Comparison of ENCODE assay signal across 19 cellular contexts in the genomic region with DNA sequence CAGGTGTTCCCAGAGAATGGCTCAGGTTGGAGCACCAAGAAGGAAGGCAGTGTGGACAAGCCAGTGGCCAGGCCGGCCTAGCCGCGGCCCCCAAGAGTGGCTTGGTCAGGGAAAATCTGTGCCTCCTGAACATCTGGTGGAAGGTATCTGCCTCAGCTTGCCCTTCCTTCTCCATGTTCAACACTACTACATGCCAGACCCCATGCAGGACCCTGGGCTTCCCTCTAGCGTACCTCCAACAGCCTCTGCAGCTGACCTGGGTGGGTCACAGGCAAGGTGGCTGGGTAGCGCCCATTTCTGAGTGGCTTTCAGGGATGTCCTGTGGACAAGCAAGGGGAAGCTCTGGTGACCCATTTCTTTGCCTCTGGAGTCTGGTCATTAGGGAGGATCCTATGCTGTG. TPM values are rescaled to one million over a fixed set of nuclear protein-coding genes. Genes with fewer than 3 reads are reported as not detected.
DNase-seq lines count a peak whose midpoint lies in the region; ATAC-seq and TF ChIP-seq lines count a peak whose summit lies in the region.
"Had no signal": no experiment of that assay in that cellular context is flagged by ENCODE, and none has a peak within 500 bp of the region (broad histone marks: within the 10 kb centered on the region; RNA-seq: fewer than 3 reads in every experiment).

No MANE protein-coding gene starts in this region.

- H3K27me3 Mint-ChIP-seq in activated naive CD8-positive, alpha-beta T cell treated with anti-CD3 and anti-CD28 coated beads, Interleukin-2, amount 10 ng/mL, durations not matched to agents 7 days and 5 days, result peaks cover 39% of the 10 kb centered on the region
- peaks cover 6% of the 10 kb centered on the region for H3K27me3 Mint-ChIP-seq in activated naive CD8-positive, alpha-beta T cell treated with anti-CD3 and anti-CD28 coated beads for 36 hours
- H3K27me3 Mint-ChIP-seq in WTC11 (ENCODE audit: low read depth), result peaks cover 99% of the 10 kb centered on the region

- ATAC-seq in activated naive CD8-positive, alpha-beta T cell treated with anti-CD3 and anti-CD28 coated beads, Interleukin-2, amount 10 ng/mL, durations not matched to agents 7 days and 5 days (ENCODE audit: low read depth), result no peak
- ATAC-seq in WTC11 (no peak), HG02610 (IDR thresholded peaks at IDR 0.05; ENCODE audit: unreplicated experiment) (no peak)

- H3K4me3 ChIP-seq in osteoblast (ENCODE audit: insufficient read depth, low read length), result no peak overlapping the region
- H3K4me3 ChIP-seq in HAP-1, result no peak overlapping the region
- H3K4me3 ChIP-seq: BLaER1 treated with 17β-estradiol and CSF1 and Interleukin-3, amounts not matched to agents 10 nM and 100 nM; PC-9; SJCRH30 had no signal

- DNase-seq in activated naive CD8-positive, alpha-beta T cell treated with anti-CD3 and anti-CD28 coated beads, Interleukin-2, amount 10 ng/mL, durations not matched to agents 7 days and 5 days, result peak; percentile 23
- no peak for DNase-seq in activated naive CD8-positive, alpha-beta T cell treated with anti-CD3 and anti-CD28 coated beads for 36 hours
- DNase-seq in WTC11 (ENCODE audit: low spot score) (peak; percentile 3), osteoblast (ENCODE audit: insufficient read length, low spot score, missing footprints) (peak; percentile 76), HAP-1 (ENCODE audit: low spot score in 2 of 2) (no peak)
- DNase-seq in activated naive CD4-positive, alpha-beta T cell (lab: John Stamatoyannopoulos, UW), result no peak
- DNase-seq: DMS79, IMR-90, NCI-H1417 treated with DMSO at 0.1 percent for 48 hours, NCI-H187 treated with DMSO at 0.1 percent for 48 hours, NCI-H526, PC-9, SJCRH30 had no signal

- POLR2A ChIA-PET in activated naive CD8-positive, alpha-beta T cell treated with anti-CD3 and anti-CD28 coated beads, Interleukin-2, amount 10 ng/mL, durations not matched to agents 7 days and 5 days (lab: Charles Lee), result no interaction called here
- POLR2A ChIA-PET in WTC11 (lab: Charles Lee), result no interaction called here

- H3K36me3 ChIP-seq in osteoblast (ENCODE audit: insufficient read depth, low read length), result no peaks in the 10 kb centered on the region
- H3K36me3 ChIP-seq in HAP-1 (replicated peaks), result no peaks in the 10 kb centered on the region
- H3K36me3 ChIP-seq: BLaER1 treated with 17β-estradiol and CSF1 and Interleukin-3, amounts not matched to agents 10 nM and 100 nM; SJCRH30 had no signal

- H3K27ac Mint-ChIP-seq in activated naive CD8-positive, alpha-beta T cell treated with anti-CD3 and anti-CD28 coated beads, Interleukin-2, amount 10 ng/mL, durations not matched to agents 7 days and 5 days, result no peak overlapping the region
- no peak overlapping the region for H3K27ac Mint-ChIP-seq in activated naive CD8-positive, alpha-beta T cell treated with anti-CD3 and anti-CD28 coated beads for 36 hours
- H3K27ac Mint-ChIP-seq in WTC11, result no peak overlapping the region

- no peak overlapping the region for H3K4me3 Mint-ChIP-seq in activated naive CD8-positive, alpha-beta T cell treated with anti-CD3 and anti-CD28 coated beads, Interleukin-2, amount 10 ng/mL, durations not matched to agents 7 days and 5 days
- no peak overlapping the region for H3K4me3 Mint-ChIP-seq in activated naive CD8-positive, alpha-beta T cell treated with anti-CD3 and anti-CD28 coated beads for 36 hours
- no peak overlapping the region for H3K4me3 Mint-ChIP-seq in WTC11

- H3K4me1 ChIP-seq in osteoblast (ENCODE audit: insufficient read depth, low read length) (peaks cover 5% of the 10 kb centered on the region), HAP-1 (peaks cover 6% of the 10 kb centered on the region)

- H3K9me3 ChIP-seq in osteoblast (ENCODE audit: low read depth, low read length) (no peaks in the 10 kb centered on the region), HAP-1 (no peaks in the 10 kb centered on the region)
- H3K9me3 ChIP-seq: BLaER1 treated with 17β-estradiol and CSF1 and Interleukin-3, amounts not matched to agents 10 nM and 100 nM; SJCRH30 had no signal

- no peak overlapping the region for H2AFZ ChIP-seq in osteoblast (ENCODE audit: low read length)
- H2AFZ ChIP-seq: PC-9 had no signal

- no peak overlapping the region for H3K27ac ChIP-seq in osteoblast (ENCODE audit: low read depth, low read length)
- H3K27ac ChIP-seq: BLaER1 treated with 17β-estradiol and CSF1 and Interleukin-3, amounts not matched to agents 10 nM and 100 nM; HL-60; PC-9; SJCRH30 had no signal

- no peaks in the 10 kb centered on the region for H3K79me2 ChIP-seq in osteoblast (ENCODE audit: insufficient read depth, low read length)

- no peaks in the 10 kb centered on the region for H3K36me3 Mint-ChIP-seq in activated naive CD8-positive, alpha-beta T cell treated with anti-CD3 and anti-CD28 coated beads, Interleukin-2, amount 10 ng/mL, durations not matched to agents 7 days and 5 days
- peaks cover 7% of the 10 kb centered on the region for H3K36me3 Mint-ChIP-seq in activated naive CD8-positive, alpha-beta T cell treated with anti-CD3 and anti-CD28 coated beads for 36 hours
- no peaks in the 10 kb centered on the region for H3K36me3 Mint-ChIP-seq in WTC11

- H3K4me2 ChIP-seq in osteoblast (ENCODE audit: insufficient read depth, low read length), result no peak overlapping the region
- H3K4me2 ChIP-seq: BLaER1 treated with 17β-estradiol and CSF1 and Interleukin-3, amounts not matched to agents 10 nM and 100 nM; PC-9 had no signal

- H3K27me3 ChIP-seq in osteoblast (ENCODE audit: insufficient read depth, low read length) (peaks cover 35% of the 10 kb centered on the region), HAP-1 (ENCODE audit: low read depth) (no peaks in the 10 kb centered on the region)

- no peak for TF ChIP-seq CTCF in WTC11 (IDR thresholded peaks at IDR 0.05)
- no peak for TF ChIP-seq CTCF in osteoblast (IDR thresholded peaks at IDR 0.05; ENCODE audit: extremely low read depth, low read depth, low read length)

- CTCF ChIA-PET in WTC11 (lab: Charles Lee), result interaction anchor here (3.4 to 4.5 kb wide), 3 partner anchors 9 to 92 kb away, joined by 15 to 33 read pairs (median 30); no protein-coding TSS in a partner anchor

- H3K9me3 Mint-ChIP-seq in activated naive CD8-positive, alpha-beta T cell treated with anti-CD3 and anti-CD28 coated beads, Interleukin-2, amount 10 ng/mL, durations not matched to agents 7 days and 5 days, result no peaks in the 10 kb centered on the region
- no peaks in the 10 kb centered on the region for H3K9me3 Mint-ChIP-seq in activated naive CD8-positive, alpha-beta T cell treated with anti-CD3 and anti-CD28 coated beads for 36 hours
- no peaks in the 10 kb centered on the region for H3K9me3 Mint-ChIP-seq in WTC11

- H4K20me1 ChIP-seq in osteoblast (ENCODE audit: insufficient read depth, low read length), result no peaks in the 10 kb centered on the region

- in situ Hi-C loops in HAP-1 (cut with MboI; ENCODE audit: low sequenced_read_pairs), result no loop called here

- peaks cover 7% of the 10 kb centered on the region for H3K4me1 Mint-ChIP-seq in activated naive CD8-positive, alpha-beta T cell treated with anti-CD3 and anti-CD28 coated beads, Interleukin-2, amount 10 ng/mL, durations not matched to agents 7 days and 5 days
- H3K4me1 Mint-ChIP-seq in activated naive CD8-positive, alpha-beta T cell treated with anti-CD3 and anti-CD28 coated beads for 36 hours, result peaks cover 31% of the 10 kb centered on the region
- no peaks in the 10 kb centered on the region for H3K4me1 Mint-ChIP-seq in WTC11

TF ChIP-seq in WTC11, 78 proteins besides CTCF, POLR2A, EP300 and RAD21 (continues in another document):
- TF ChIP-seq NR2C2 (CRISPR knock-in tag; IDR thresholded peaks at IDR 0.05), result no peak
- TF ChIP-seq ELF4 (CRISPR knock-in tag; IDR thresholded peaks at IDR 0.05; ENCODE audit: low read depth), result no peak
- TF ChIP-seq, protein P1, sequence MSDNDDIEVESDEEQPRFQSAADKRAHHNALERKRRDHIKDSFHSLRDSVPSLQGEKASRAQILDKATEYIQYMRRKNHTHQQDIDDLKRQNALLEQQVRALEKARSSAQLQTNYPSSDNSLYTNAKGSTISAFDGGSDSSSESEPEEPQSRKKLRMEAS (CRISPR knock-in tag; IDR thresholded peaks at IDR 0.05), result no peak
- TF ChIP-seq, protein P2, sequence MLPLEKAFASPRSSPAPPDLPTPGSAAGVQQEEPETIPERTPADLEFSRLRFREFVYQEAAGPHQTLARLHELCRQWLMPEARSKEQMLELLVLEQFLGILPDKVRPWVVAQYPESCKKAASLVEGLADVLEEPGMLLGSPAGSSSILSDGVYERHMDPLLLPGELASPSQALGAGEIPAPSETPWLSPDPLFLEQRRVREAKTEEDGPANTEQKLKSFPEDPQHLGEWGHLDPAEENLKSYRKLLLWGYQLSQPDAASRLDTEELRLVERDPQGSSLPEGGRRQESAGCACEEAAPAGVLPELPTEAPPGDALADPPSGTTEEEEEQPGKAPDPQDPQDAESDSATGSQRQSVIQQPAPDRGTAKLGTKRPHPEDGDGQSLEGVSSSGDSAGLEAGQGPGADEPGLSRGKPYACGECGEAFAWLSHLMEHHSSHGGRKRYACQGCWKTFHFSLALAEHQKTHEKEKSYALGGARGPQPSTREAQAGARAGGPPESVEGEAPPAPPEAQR (CRISPR knock-in tag; IDR thresholded peaks at IDR 0.05), result no peak
- TF ChIP-seq GTF2I (CRISPR knock-in tag; conservative IDR thresholded peaks at IDR 0.05), result no peak

RNA-seq across cellular contexts. Expression of a gene that starts 7.7 kb away (rescaled TPM):
- total RNA-seq in activated naive CD8-positive, alpha-beta T cell treated with anti-CD3 and anti-CD28 coated beads, Interleukin-2, amount 10 ng/mL, durations not matched to agents 7 days and 5 days, result 1 to 10 TPM; 1.9 to 2.5 TPM
- 1 to 10 TPM; 6.8 to 7.1 TPM for total RNA-seq in activated naive CD8-positive, alpha-beta T cell treated with anti-CD3 and anti-CD28 coated beads for 36 hours
- total RNA-seq in WTC11 (2021) (not detected in 3 replicates), osteoblast (not detected in 2 replicates)
- total RNA-seq: HT1080, IMR-90 had no signal

RNA-seq across cellular contexts. Expression of a gene that starts 28.7 kb away (rescaled TPM):
- total RNA-seq in activated naive CD8-positive, alpha-beta T cell treated with anti-CD3 and anti-CD28 coated beads, Interleukin-2, amount 10 ng/mL, durations not matched to agents 7 days and 5 days, result not detected
- total RNA-seq in activated naive CD8-positive, alpha-beta T cell treated with anti-CD3 and anti-CD28 coated beads for 36 hours, result under 1 TPM in 1 of 2 experiments, not detected in 1; 0.21 TPM
- not detected in 3 replicates for total RNA-seq in WTC11 (2021)
- total RNA-seq in osteoblast, result not detected in 2 replicates
- total RNA-seq: A673, HT1080, IMR-90 had no signal

RNA-seq across cellular contexts. Expression of a gene that starts 56.7 kb away (rescaled TPM):
- total RNA-seq in activated naive CD8-positive, alpha-beta T cell treated with anti-CD3 and anti-CD28 coated beads, Interleukin-2, amount 10 ng/mL, durations not matched to agents 7 days and 5 days, result not detected
- total RNA-seq in activated naive CD8-positive, alpha-beta T cell treated with anti-CD3 and anti-CD28 coated beads for 36 hours, result not detected
- not detected in 3 replicates for total RNA-seq in WTC11 (2021)
- under 0.01 and 0.29 TPM in 2 replicates for total RNA-seq in osteoblast
- total RNA-seq: A673, HT1080, IMR-90, M059J, PC-9 had no signal

Comparison
In these comparisons a context has a peak if more than half of its experiments do, and no peak if none do; other contexts are left out.
1. DNase-seq: peak in activated naive CD8-positive, alpha-beta T cell treated with anti-CD3 and anti-CD28 coated beads, Interleukin-2, amount 10 ng/mL, durations not matched to agents 7 days and 5 days (single experiment), WTC11 (single experiment) and osteoblast (single experiment); none in activated naive CD8-positive, alpha-beta T cell treated with anti-CD3 and anti-CD28 coated beads for 36 hours (single experiment), HAP-1 (0 of 2) and activated naive CD4-positive, alpha-beta T cell (0 of 4).